In the genomic region with DNA sequence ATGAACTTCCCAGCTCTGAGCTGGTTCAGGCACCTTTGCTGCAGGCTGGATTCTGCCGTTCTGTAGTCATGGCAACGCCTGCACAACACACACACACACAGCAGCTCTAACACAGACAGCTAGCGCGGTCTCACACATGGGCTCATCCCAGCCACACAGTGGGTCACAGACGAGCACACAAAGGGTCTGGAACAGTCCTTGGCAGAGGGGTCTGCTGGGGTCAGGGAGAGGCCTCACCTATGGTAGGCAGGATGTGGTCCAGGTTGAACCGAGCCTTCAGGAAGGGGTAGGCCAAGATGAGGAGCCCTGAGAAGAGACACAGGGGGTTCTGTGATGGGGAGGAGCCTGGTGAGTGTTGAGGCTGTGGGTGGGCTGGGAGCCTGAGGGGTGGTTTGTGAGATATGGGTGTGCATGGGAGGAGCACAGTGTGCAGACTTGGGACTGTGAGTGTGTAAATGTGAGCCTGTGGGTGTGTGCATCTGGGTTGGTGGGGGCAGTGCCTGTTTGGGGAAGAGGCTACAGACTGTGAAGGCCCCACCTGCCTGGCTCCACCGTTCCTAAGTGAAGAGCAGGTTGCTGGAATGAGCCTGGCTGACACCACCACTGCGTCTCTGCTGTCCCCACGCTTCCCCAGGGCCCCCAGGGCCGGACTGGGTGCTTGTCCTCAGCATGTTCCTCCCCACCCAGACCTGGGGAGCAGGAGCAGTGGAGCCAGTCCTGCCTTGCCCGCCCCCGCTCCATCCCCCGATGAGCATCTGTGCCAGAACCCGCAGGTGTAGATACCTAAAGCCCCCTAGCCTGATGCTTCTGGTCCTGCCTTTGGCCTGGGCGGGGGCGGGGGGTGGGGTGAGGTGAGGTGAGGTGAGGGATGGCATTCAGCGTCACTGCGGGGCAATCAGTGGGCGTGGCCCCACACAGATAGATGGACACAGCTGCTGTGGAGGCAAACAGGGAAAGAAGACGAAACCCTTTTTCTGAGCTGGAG, we compare ENCODE assay signal across 8 cellular contexts. TPM values are rescaled to one million over a fixed set of nuclear protein-coding genes. Genes with fewer than 3 reads are reported as not detected.
A peak's percentile ranks its signal among the peaks of the same experiment; 100 is the strongest.
DNase-seq lines count a peak whose midpoint lies in the region; ATAC-seq and TF ChIP-seq lines count a peak whose summit lies in the region.

No MANE protein-coding gene starts in this region.

- H3K36me3 Mint-ChIP-seq in immature natural killer cell: peaks cover 0 to 4% (median 0%) of the 10 kb centered on the region in 3 donors

- peak overlapping the region in 1 of 5 donors; percentile 28 for H3K4me3 Mint-ChIP-seq in immature natural killer cell

- H3K9me3 Mint-ChIP-seq in immature natural killer cell: no peaks in the 10 kb centered on the region

- TF ChIP-seq CTCF in NB4 (IDR thresholded peaks at IDR 0.05; ENCODE audit: low read depth, low read length): no peak

- TF ChIP-seq POLR2A in NB4 (IDR thresholded peaks at IDR 0.05; ENCODE audit: extremely low read depth, insufficient read length): no peak

- peak; percentile 63 for DNase-seq in Daoy (ENCODE audit: low read depth)
- peak; percentile 23 for DNase-seq in NB4 (ENCODE audit: low read depth)
- DNase-seq in activated T-cell treated with anti-CD3 and anti-CD28 coated beads, Interleukin-2, amount 50 U/mL, for 1 hour: peak; percentile 56
- DNase-seq in immature natural killer cell: peak; percentile 57 to 77 (median 71)
- DNase-seq in GDM1 (lab: John Stamatoyannopoulos, UW): no peak
- DNase-seq in pons (ENCODE audit: low spot score): no peak
- DNase-seq in epidermal melanocyte (ENCODE audit: insufficient read length, low spot score): no peak

- H3K4me3 ChIP-seq in NB4 (ENCODE audit: low read depth, low read length): no peak overlapping the region

- H3K27me3 Mint-ChIP-seq in immature natural killer cell (ENCODE audit: low read depth in 3 of 3): peaks cover 4 to 12% (median 6%) of the 10 kb centered on the region in 3 donors

- H3K4me1 Mint-ChIP-seq in immature natural killer cell: peaks cover 10 to 16% of the 10 kb centered on the region in 2 donors

- peak overlapping the region in 5 of 6 donors; percentile 81 to 89 (median 84) for H3K27ac Mint-ChIP-seq in immature natural killer cell

- ATAC-seq in HG03378 (IDR thresholded peaks at IDR 0.05; ENCODE audit: unreplicated experiment): no peak

RNA-seq across cellular contexts. Expression of a gene that starts 1.5 kb away (rescaled TPM):
- total RNA-seq in Daoy (2014; rRNA removed; shearing (Covaris generic)): not detected in 2 replicates
- not detected for polyA plus RNA-seq in immature natural killer cell

RNA-seq across cellular contexts. Expression of a gene that starts 54.1 kb away (rescaled TPM):
- total RNA-seq in Daoy (2014; rRNA removed; shearing (Covaris generic)): 8.9 and 21.5 TPM in 2 replicates
- polyA plus RNA-seq in immature natural killer cell: 10 to 100 TPM; 23.2 to 35.7 (median 27.6) TPM

Comparison
In these comparisons a context has a peak if more than half of its experiments do, and no peak if none do; other contexts are left out.
1. DNase-seq: peak in Daoy (single experiment), NB4 (single experiment), activated T-cell treated with anti-CD3 and anti-CD28 coated beads, Interleukin-2, amount 50 U/mL, for 1 hour (single experiment) and immature natural killer cell (3 of 3); none in GDM1 (single experiment), pons (single experiment) and epidermal melanocyte (single experiment).